10 cellular contexts compared by ENCODE assay signal in genomic region chr14:90274019-90274418, GRCh38. TPM values are rescaled to one million over a fixed set of nuclear protein-coding genes. Genes with fewer than 3 reads are reported as not detected.
DNase-seq lines count a peak whose midpoint lies in the region; ATAC-seq and TF ChIP-seq lines count a peak whose summit lies in the region.
"Had no signal": no experiment of that assay in that cellular context is flagged by ENCODE, and none has a peak within 500 bp of the region (broad histone marks: within the 10 kb centered on the region; RNA-seq: fewer than 3 reads in every experiment).

No MANE protein-coding gene starts in this region.

- H3K27me3 Mint-ChIP-seq in mesothelial cell of epicardium (ENCODE audit: low read depth), result no peaks in the 10 kb centered on the region

- BruUV-seq in HCT116 (replicated peaks; lab: Mats Ljungman, UMichigan), result no TSS peak

- no peak overlapping the region for H3K27ac ChIP-seq in HCT116 (ENCODE audit: low read depth, low read length)
- H3K27ac ChIP-seq in body of pancreas, result no peak overlapping the region

- H3K27me3 ChIP-seq in BE2C (no peaks in the 10 kb centered on the region), HCT116 (ENCODE audit: insufficient read depth, low read length) (no peaks in the 10 kb centered on the region), body of pancreas (no peaks in the 10 kb centered on the region)
- H3K27me3 ChIP-seq: dorsolateral prefrontal cortex had no signal

- no peak overlapping the region for H3K9ac ChIP-seq in HCT116 (ENCODE audit: low read length)

- H3K4me3 ChIP-seq in BE2C (ENCODE audit: low read depth, low read length) (no peak overlapping the region), HCT116 (replicated peaks in 1 of 2; ENCODE audit: low read depth in 1 of 2, low read length in 2 of 2) (no peak overlapping the region), body of pancreas (no peak overlapping the region)
- H3K4me3 ChIP-seq: dorsolateral prefrontal cortex had no signal

- WGBS in body of pancreas, 2 donors, result 74 to 78% methylated on average over 9 of the region's 9 CpGs

- CTCF ChIA-PET in HCT116 (lab: Charles Lee), result no interaction called here

- H3K4me2 ChIP-seq in HCT116 (ENCODE audit: low read length), result no peak overlapping the region

- H3K36me3 Mint-ChIP-seq in mesothelial cell of epicardium, result peaks cover 27% of the 10 kb centered on the region

- ATAC-seq in HCT116, result peak; percentile 57
- ATAC-seq in body of pancreas, result peak; percentile 25
- no peak for ATAC-seq in HG02885 (IDR thresholded peaks at IDR 0.05; ENCODE audit: poor library complexity, unreplicated experiment)

- RAD21 ChIA-PET in HCT116 (lab: Charles Lee; ENCODE audit: low non-redundant PET in 1 of 2, low total read pairs in 2 of 2, uncharacterized antibody in 2 of 2, unreplicated experiment in 2 of 2), result no interaction called here

- no peaks in the 10 kb centered on the region for H3K9me3 Mint-ChIP-seq in mesothelial cell of epicardium

- H3K4me1 Mint-ChIP-seq in mesothelial cell of epicardium, result no peaks in the 10 kb centered on the region

- H3K4me3 Mint-ChIP-seq in mesothelial cell of epicardium, result no peak overlapping the region

- no peak for TF ChIP-seq RAD21 in HCT116 (IDR thresholded peaks at IDR 0.05; ENCODE audit: low read depth)

- no peaks in the 10 kb centered on the region for H3K9me3 ChIP-seq in BE2C
- H3K9me3 ChIP-seq in HCT116 (ENCODE audit: control insufficient read depth in 1 of 2, insufficient read depth in 1 of 2, low read depth in 1 of 2, low read length in 2 of 2), result no peaks in the 10 kb centered on the region
- no peaks in the 10 kb centered on the region for H3K9me3 ChIP-seq in body of pancreas

- H4K20me1 ChIP-seq in HCT116 (ENCODE audit: insufficient read depth), result no peaks in the 10 kb centered on the region

- no peaks in the 10 kb centered on the region for H3K4me1 ChIP-seq in BE2C
- no peaks in the 10 kb centered on the region for H3K4me1 ChIP-seq in HCT116 (ENCODE audit: control insufficient read depth in 1 of 2, insufficient read depth in 2 of 2, low read length in 2 of 2)
- no peaks in the 10 kb centered on the region for H3K4me1 ChIP-seq in body of pancreas

- POLR2A ChIA-PET in HCT116 (lab: Charles Lee), result no interaction called here

- DNase-seq in BE2C (peak; percentile 22), HCT116 (ENCODE audit: low read depth, low spot score) (no peak), body of pancreas (no peak), mesothelial cell of epicardium (ENCODE audit: low spot score in 2 of 2, unreplicated experiment in 2 of 2) (no peak), middle frontal gyrus (ENCODE audit: extremely low spot score, low spot score) (no peak), COLO668 (lab: John Stamatoyannopoulos, UW; ENCODE audit: unreplicated experiment) (no peak)
- DNase-seq in effector CD4-positive, alpha-beta T cell, result no peak
- DNase-seq: dorsolateral prefrontal cortex, NCI-H1105 had no signal

- H2AFZ ChIP-seq in HCT116 (ENCODE audit: low read depth, low read length, poor library complexity, severe bottlenecking), result no peak overlapping the region

- intact Hi-C loops in HCT116 (cut with micrococcal nuclease) (no loop called here), body of pancreas (cut with DNase I) (no loop called here)

- H3K79me2 ChIP-seq in HCT116 (ENCODE audit: insufficient read depth, low read length), result no peaks in the 10 kb centered on the region

- peak; percentile 21; the same call in 1 of the 2 replicates for TF ChIP-seq CTCF in BE2C (IDR thresholded peaks at IDR 0.05; ENCODE audit: low read depth, low read length)
- no peak for TF ChIP-seq CTCF in HCT116 (IDR thresholded peaks at IDR 0.05 in 2 of 3, conservative IDR thresholded peaks at IDR 0.05 in 1 of 3; ENCODE audit: borderline replicate concordance in 1 of 3, insufficient read depth in 1 of 3, low read depth in 2 of 3, low read length in 2 of 3)
- peak in 1 of 7 experiments; percentile 5 for TF ChIP-seq CTCF in body of pancreas (IDR thresholded peaks at IDR 0.05)
- no peak for TF ChIP-seq CTCF in mesothelial cell of epicardium (IDR thresholded peaks at IDR 0.05; ENCODE audit: unreplicated experiment)

- H3K36me3 ChIP-seq in BE2C, result peaks cover 68% of the 10 kb centered on the region
- peaks cover 27 to 31% of the 10 kb centered on the region in 2 experiments for H3K36me3 ChIP-seq in HCT116 (ENCODE audit: control insufficient read depth in 1 of 2, insufficient read depth in 2 of 2, low read length in 2 of 2)
- H3K36me3 ChIP-seq in body of pancreas (replicated peaks in 1 of 2; ENCODE audit: insufficient read depth in 1 of 2, low read depth in 2 of 2), result peaks cover 8 to 32% of the 10 kb centered on the region in 2 donors

- H3K27ac Mint-ChIP-seq in mesothelial cell of epicardium, result peak overlapping the region; percentile 15

- no peaks in the 10 kb centered on the region for H3K9me2 ChIP-seq in HCT116 (ENCODE audit: insufficient read depth)

- TF ChIP-seq POLR2A in HCT116 (IDR thresholded peaks at IDR 0.05; ENCODE audit: borderline replicate concordance, extremely low read depth, insufficient read depth, insufficient read length) (no peak), body of pancreas (IDR thresholded peaks at IDR 0.05) (no peak)

TF ChIP-seq in HCT116, 20 proteins besides CTCF, POLR2A, EP300 and RAD21:
- TF ChIP-seq ZFX (IDR thresholded peaks at IDR 0.05), result no peak
- TF ChIP-seq ATF3 (IDR thresholded peaks at IDR 0.05), result no peak
- TF ChIP-seq CEBPB (IDR thresholded peaks at IDR 0.05; ENCODE audit: low read depth), result no peak
- no peak for TF ChIP-seq POLR2AphosphoS5 (IDR thresholded peaks at IDR 0.05; ENCODE audit: low read depth, low read length)
- TF ChIP-seq MAX (IDR thresholded peaks at IDR 0.05), result no peak
- no peak for TF ChIP-seq ZBTB33 (IDR thresholded peaks at IDR 0.05; ENCODE audit: extremely low read depth, insufficient replicate concordance, low read length)
- no peak for TF ChIP-seq FOSL1 (IDR thresholded peaks at IDR 0.05; ENCODE audit: low read depth)
- no peak for TF ChIP-seq JUND (IDR thresholded peaks at IDR 0.05)
- no peak for TF ChIP-seq EGR1 (IDR thresholded peaks at IDR 0.05; ENCODE audit: low read depth)
- TF ChIP-seq SRF (IDR thresholded peaks at IDR 0.05; ENCODE audit: low read depth), result no peak
- TF ChIP-seq CBX3 (IDR thresholded peaks at IDR 0.05; ENCODE audit: low read depth), result no peak
- no peak for TF ChIP-seq ZNF274 (IDR thresholded peaks at IDR 0.05; ENCODE audit: low read depth, low read length)
- TF ChIP-seq SP1 (IDR thresholded peaks at IDR 0.05; ENCODE audit: low read depth), result no peak
- TF ChIP-seq EZH2phosphoT487 (IDR thresholded peaks at IDR 0.05; ENCODE audit: borderline replicate concordance), result no peak
- no peak for TF ChIP-seq YY1 (IDR thresholded peaks at IDR 0.05; ENCODE audit: extremely low read depth, insufficient replicate concordance, low read depth, low read length)

RNA-seq across cellular contexts. Expression of gene PSMC1, which starts 17.7 kb away (rescaled TPM):
- polyA plus RNA-seq in BE2C (2012; ENCODE audit: insufficient read depth, insufficient read length, low read depth), result 168 TPM
- 132 TPM for total RNA-seq in HCT116 (2021; ENCODE audit: unreplicated experiment)
- polyA plus RNA-seq in HCT116 (2012), result 146 and 172 TPM in 2 replicates
- total RNA-seq in body of pancreas, result 10 to 100 TPM; 25.7 to 49.0 TPM
- total RNA-seq in mesothelial cell of epicardium, result 84.5 to 94.3 TPM (median 84.5 TPM) in 3 replicates

RNA-seq across cellular contexts. Expression of gene NRDE2, which starts 57.7 kb away (rescaled TPM):
- polyA plus RNA-seq in BE2C (2012; ENCODE audit: insufficient read depth, insufficient read length, low read depth), result 7.2 TPM
- total RNA-seq in HCT116 (2021; ENCODE audit: unreplicated experiment), result 20.1 TPM
- 8.1 and 10.1 TPM in 2 replicates for polyA plus RNA-seq in HCT116 (2012)
- 10 to 100 TPM; 11.7 to 65.6 TPM for total RNA-seq in body of pancreas
- 38.5 to 42.7 TPM (median 40.8 TPM) in 3 replicates for total RNA-seq in mesothelial cell of epicardium
